In genomic region chr1:243114059-243114713, GRCh38 we compare ENCODE assay signal across 8 cellular contexts.
A peak's percentile ranks its signal among the peaks of the same experiment; 100 is the strongest.
DNase-seq lines count a peak whose midpoint lies in the region; ATAC-seq and TF ChIP-seq lines count a peak whose summit lies in the region.
"Not testable (repeated sequence)": the region's sequence is repeated elsewhere in the genome, so short reads cannot be mapped to it uniquely, and the experiment has no call there.

No MANE protein-coding gene starts in this region.

- H3K4me3 ChIP-seq in AG10803 (ENCODE audit: low read length), result not testable (repeated sequence)

- ATAC-seq in GM18508 (IDR thresholded peaks at IDR 0.05; ENCODE audit: insufficient read depth, unreplicated experiment), result peak; percentile 93
- ATAC-seq in GM21529 (IDR thresholded peaks at IDR 0.05; ENCODE audit: unreplicated experiment), result peak; percentile 93
- ATAC-seq in HG03095 (IDR thresholded peaks at IDR 0.05; ENCODE audit: unreplicated experiment), result peak; percentile 87
- peak; percentile 28 for ATAC-seq in left lobe of liver

- not testable (repeated sequence) for TF ChIP-seq CTCF in AG10803 (conservative IDR thresholded peaks at IDR 0.05; ENCODE audit: low read length)

- DNase-seq in AG10803 (ENCODE audit: low read depth) (peak; percentile 75), NCI-H1092 (lab: John Stamatoyannopoulos, UW) (peak; percentile 87), RPMI8226 (peak; percentile 34), brain pericyte (ENCODE audit: low read depth, low spot score) (peak; percentile 93)
- DNase-seq in left lobe of liver (ENCODE audit: low spot score), result not testable (repeated sequence)

Comparison
In these comparisons a context has a peak if more than half of its experiments do, and no peak if none do; other contexts are left out.
1. ATAC-seq: peak in every context shown above with its lines; median percentile 93 in GM18508; 93 in GM21529; 87 in HG03095; 28 in left lobe of liver.